ENCODE assay signal across 9 cellular contexts in the genomic region with DNA sequence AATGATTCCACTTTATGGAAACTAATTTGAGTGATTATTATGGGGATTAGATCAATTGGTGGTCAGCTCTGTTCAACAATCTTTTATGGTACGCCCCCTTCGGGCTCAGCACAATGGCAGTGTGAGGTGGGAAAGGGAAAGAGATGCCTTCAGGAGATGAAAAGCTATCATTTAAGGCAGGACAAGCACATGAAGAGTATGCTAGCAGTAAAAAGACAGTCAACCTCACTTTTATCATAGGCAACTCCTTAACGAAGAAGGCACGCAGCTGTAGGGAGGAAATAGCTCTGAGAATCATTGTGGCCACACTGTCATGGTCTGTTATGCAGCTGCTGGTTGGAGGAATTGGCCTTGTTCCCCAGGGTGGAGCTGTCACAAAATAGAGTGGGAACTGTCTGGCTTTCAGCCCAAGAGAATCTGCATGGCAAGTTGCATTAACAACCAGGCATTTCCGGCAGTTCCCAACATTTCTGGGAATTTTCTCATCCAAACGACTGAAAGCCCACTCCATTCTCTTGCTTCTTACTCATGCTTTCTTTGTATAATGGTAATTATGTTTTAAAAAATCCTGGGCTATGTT. TPM values are rescaled to one million over a fixed set of nuclear protein-coding genes. Genes with fewer than 3 reads are reported as not detected.
A peak's percentile ranks its signal among the peaks of the same experiment; 100 is the strongest.
DNase-seq lines count a peak whose midpoint lies in the region; ATAC-seq and TF ChIP-seq lines count a peak whose summit lies in the region.
"Had no signal": no experiment of that assay in that cellular context is flagged by ENCODE, and none has a peak within 500 bp of the region (broad histone marks: within the 10 kb centered on the region; RNA-seq: fewer than 3 reads in every experiment).

No MANE protein-coding gene starts in this region.

- peak overlapping the region; percentile 90 for H3K27ac ChIP-seq in PC-3 (ENCODE audit: low read length)
- peak overlapping the region in 3 of 4 donors; percentile 24 to 71 (median 62) for H3K27ac ChIP-seq in gastroesophageal sphincter
- peak overlapping the region; percentile 52 for H3K27ac ChIP-seq in subcutaneous abdominal adipose tissue (ENCODE audit: low read depth, low read length)
- no peak overlapping the region for H3K27ac ChIP-seq in prostate gland
- H3K27ac ChIP-seq: cardiac muscle cell had no signal

- ATAC-seq in GM21526 (IDR thresholded peaks at IDR 0.05; ENCODE audit: low FRiP score, unreplicated experiment) (peak; percentile 53), PC-3 (no peak), gastroesophageal sphincter (peak; percentile 27)

- peaks cover 9% of the 10 kb centered on the region; the same call in 1 of the 2 replicates for H3K9me3 ChIP-seq in PC-3 (ENCODE audit: low read length)
- H3K9me3 ChIP-seq in gastroesophageal sphincter, result peaks cover 0 to 18% (median 0%) of the 10 kb centered on the region in 3 donors
- H3K9me3 ChIP-seq in subcutaneous abdominal adipose tissue (ENCODE audit: control insufficient read depth in 5 of 5, low read length in 5 of 5), result peaks cover 0 to 7% (median 3%) of the 10 kb centered on the region in 5 donors
- no peaks in the 10 kb centered on the region for H3K9me3 ChIP-seq in prostate gland

- no peak for TF ChIP-seq POLR2A in gastroesophageal sphincter (IDR thresholded peaks at IDR 0.05)
- TF ChIP-seq POLR2A in prostate gland (IDR thresholded peaks at IDR 0.05), result no peak

- H3K79me2 ChIP-seq in PC-3 (ENCODE audit: low read length), result peaks cover 52% of the 10 kb centered on the region

- H3K27me3 ChIP-seq in PC-3 (ENCODE audit: low read length) (no peaks in the 10 kb centered on the region), gastroesophageal sphincter (no peaks in the 10 kb centered on the region), subcutaneous abdominal adipose tissue (ENCODE audit: control insufficient read depth in 5 of 5, insufficient read depth in 4 of 5, low read length in 5 of 5) (no peaks in the 10 kb centered on the region), prostate gland (replicated peaks; ENCODE audit: insufficient read depth) (no peaks in the 10 kb centered on the region)
- H3K27me3 ChIP-seq: cardiac muscle cell had no signal

- H3K9ac ChIP-seq in PC-3 (ENCODE audit: low read length) (peak overlapping the region; percentile 11; the same call in 1 of the 2 replicates), subcutaneous abdominal adipose tissue (ENCODE audit: low read length in 5 of 5) (peak overlapping the region in 1 of 5 donors; percentile 51)

- H2AFZ ChIP-seq in PC-3 (ENCODE audit: low read length), result no peak overlapping the region

- TF ChIP-seq CTCF in PC-3 (conservative IDR thresholded peaks at IDR 0.05; ENCODE audit: low read depth, low read length) (no peak), gastroesophageal sphincter (IDR thresholded peaks at IDR 0.05) (no peak), prostate gland (IDR thresholded peaks at IDR 0.05) (no peak)

- H3K36me3 Mint-ChIP-seq in activated CD4-positive, alpha-beta memory T cell treated with anti-CD3 and anti-CD28 coated beads, Interleukin-2, amount 10 ng/mL, durations not matched to agents 7 days and 5 days (ENCODE audit: low read depth), result no peaks in the 10 kb centered on the region

- peaks cover 46% of the 10 kb centered on the region for H3K27me3 Mint-ChIP-seq in activated CD4-positive, alpha-beta memory T cell treated with anti-CD3 and anti-CD28 coated beads, Interleukin-2, amount 10 ng/mL, durations not matched to agents 7 days and 5 days

- H3K4me3 ChIP-seq in PC-3 (ENCODE audit: low read length), result no peak overlapping the region
- H3K4me3 ChIP-seq in gastroesophageal sphincter, result no peak overlapping the region
- H3K4me3 ChIP-seq in subcutaneous abdominal adipose tissue (ENCODE audit: low read depth in 1 of 5, low read length in 5 of 5), result no peak overlapping the region
- H3K4me3 ChIP-seq in prostate gland, result no peak overlapping the region
- H3K4me3 ChIP-seq: cardiac muscle cell had no signal

- H3K36me3 ChIP-seq in PC-3 (ENCODE audit: low read depth, low read length), result peaks cover 20% of the 10 kb centered on the region
- no peaks in the 10 kb centered on the region for H3K36me3 ChIP-seq in gastroesophageal sphincter
- H3K36me3 ChIP-seq in subcutaneous abdominal adipose tissue (ENCODE audit: control insufficient read depth in 5 of 5, insufficient read depth in 5 of 5, low read length in 5 of 5), result no peaks in the 10 kb centered on the region
- H3K36me3 ChIP-seq in prostate gland, result no peaks in the 10 kb centered on the region
- H3K36me3 ChIP-seq: cardiac muscle cell had no signal

- BruUV-seq in PC-3 (replicated peaks; lab: Mats Ljungman, UMichigan), result TSS peak; percentile 42

- H3F3A ChIP-seq in PC-3 (ENCODE audit: low read length, unreplicated experiment), result peaks cover 7% of the 10 kb centered on the region

- H3K4me1 ChIP-seq in PC-3 (ENCODE audit: insufficient read depth, low read length), result peaks cover 53% of the 10 kb centered on the region
- H3K4me1 ChIP-seq in gastroesophageal sphincter, result peaks cover 3 to 12% (median 6%) of the 10 kb centered on the region in 3 donors
- H3K4me1 ChIP-seq in subcutaneous abdominal adipose tissue (ENCODE audit: control insufficient read depth in 5 of 5, insufficient read depth in 5 of 5, low read length in 5 of 5), result peaks cover 0 to 25% (median 10%) of the 10 kb centered on the region in 5 donors
- H3K4me1 ChIP-seq in prostate gland (replicated peaks), result no peaks in the 10 kb centered on the region

- H3K9me3 Mint-ChIP-seq in activated CD4-positive, alpha-beta memory T cell treated with anti-CD3 and anti-CD28 coated beads, Interleukin-2, amount 10 ng/mL, durations not matched to agents 7 days and 5 days, result no peaks in the 10 kb centered on the region

- no peak overlapping the region for H3K4me3 Mint-ChIP-seq in activated CD4-positive, alpha-beta memory T cell treated with anti-CD3 and anti-CD28 coated beads, Interleukin-2, amount 10 ng/mL, durations not matched to agents 7 days and 5 days

- no peak overlapping the region for H3K27ac Mint-ChIP-seq in activated CD4-positive, alpha-beta memory T cell treated with anti-CD3 and anti-CD28 coated beads, Interleukin-2, amount 10 ng/mL, durations not matched to agents 7 days and 5 days

- H4K20me1 ChIP-seq in PC-3 (ENCODE audit: low read length), result no peaks in the 10 kb centered on the region

- no peak for DNase-seq in PC-3
- no peak for DNase-seq in NCI-H2171 treated with DMSO at 0.1 percent for 48 hours (lab: John Stamatoyannopoulos, UW)
- DNase-seq in prostate gland (ENCODE audit: low spot score), result no peak
- DNase-seq in activated CD4-positive, alpha-beta memory T cell treated with anti-CD3 and anti-CD28 coated beads, Interleukin-2, amount 10 ng/mL, durations not matched to agents 7 days and 5 days, result no peak
- DNase-seq in NCI-H146 (lab: John Stamatoyannopoulos, UW), result no peak

- no peaks in the 10 kb centered on the region for H3K9me2 ChIP-seq in PC-3 (replicated peaks; ENCODE audit: low read length)

- 40 to 49% methylated on average over 1 to 6 of the region's 6 CpGs for WGBS in gastroesophageal sphincter (ENCODE audit: low coverage in 1 of 2), 2 donors
- 74% methylated on average over 6 of the region's 6 CpGs for WGBS in prostate gland

- 0 out of 2 replicates have a peak overlapping the region, but pooled peaks have one; percentile 0 for H3K4me2 ChIP-seq in PC-3 (ENCODE audit: low read length)

- POLR2A ChIA-PET in PC-3 (lab: Charles Lee; ENCODE audit: unreplicated experiment), result interaction anchor here (1.1 kb wide), 1 partner anchor 13 kb away, joined by 4 read pairs; no protein-coding TSS in a partner anchor
- POLR2A ChIA-PET in activated CD4-positive, alpha-beta memory T cell treated with anti-CD3 and anti-CD28 coated beads, Interleukin-2, amount 10 ng/mL, durations not matched to agents 7 days and 5 days (lab: Charles Lee), result interaction anchor here (1.4 kb wide), 1 partner anchor 200 kb away, joined by 3 read pairs; no protein-coding TSS in a partner anchor

- intact Hi-C loops in PC-3 (cut with micrococcal nuclease) (no loop called here), prostate gland (cut with DNase I) (no loop called here)

- H3K4me1 Mint-ChIP-seq in activated CD4-positive, alpha-beta memory T cell treated with anti-CD3 and anti-CD28 coated beads, Interleukin-2, amount 10 ng/mL, durations not matched to agents 7 days and 5 days, result peaks cover 2% of the 10 kb centered on the region

- TF ChIP-seq EP300 in gastroesophageal sphincter (IDR thresholded peaks at IDR 0.05), result no peak

- CTCF ChIA-PET in PC-3 (lab: Charles Lee), result interaction anchor here (0.8 kb wide), 1 partner anchor 13 kb away, joined by 4 read pairs; no protein-coding TSS in a partner anchor
- CTCF ChIA-PET in activated CD4-positive, alpha-beta memory T cell treated with anti-CD3 and anti-CD28 coated beads, Interleukin-2, amount 10 ng/mL, durations not matched to agents 7 days and 5 days (lab: Charles Lee), result no interaction called here

RNA-seq across cellular contexts. Expression of gene BCL10, which starts 54.4 kb away (rescaled TPM):
- total RNA-seq in PC-3 (2014; rRNA removed), result 28.1 and 29.9 TPM in 2 replicates
- total RNA-seq in gastroesophageal sphincter, result 10 to 100 TPM in 2 of 4 donors, 1 to 10 TPM in 2; 9.4 to 21.3 (median 10.6) TPM
- 10 to 100 TPM; 17.3 to 18.4 TPM for total RNA-seq in prostate gland
- total RNA-seq in activated CD4-positive, alpha-beta memory T cell treated with anti-CD3 and anti-CD28 coated beads, Interleukin-2, amount 10 ng/mL, durations not matched to agents 7 days and 5 days, result 10 to 100 TPM; 24.3 to 30.1 TPM

Comparison
In these comparisons a context has a peak if more than half of its experiments do, and no peak if none do; other contexts are left out.
1. H3K27ac ChIP-seq: peak in PC-3 (single experiment), gastroesophageal sphincter (3 of 4) and subcutaneous abdominal adipose tissue (single experiment); none in prostate gland (0 of 2).